In the genomic region with DNA sequence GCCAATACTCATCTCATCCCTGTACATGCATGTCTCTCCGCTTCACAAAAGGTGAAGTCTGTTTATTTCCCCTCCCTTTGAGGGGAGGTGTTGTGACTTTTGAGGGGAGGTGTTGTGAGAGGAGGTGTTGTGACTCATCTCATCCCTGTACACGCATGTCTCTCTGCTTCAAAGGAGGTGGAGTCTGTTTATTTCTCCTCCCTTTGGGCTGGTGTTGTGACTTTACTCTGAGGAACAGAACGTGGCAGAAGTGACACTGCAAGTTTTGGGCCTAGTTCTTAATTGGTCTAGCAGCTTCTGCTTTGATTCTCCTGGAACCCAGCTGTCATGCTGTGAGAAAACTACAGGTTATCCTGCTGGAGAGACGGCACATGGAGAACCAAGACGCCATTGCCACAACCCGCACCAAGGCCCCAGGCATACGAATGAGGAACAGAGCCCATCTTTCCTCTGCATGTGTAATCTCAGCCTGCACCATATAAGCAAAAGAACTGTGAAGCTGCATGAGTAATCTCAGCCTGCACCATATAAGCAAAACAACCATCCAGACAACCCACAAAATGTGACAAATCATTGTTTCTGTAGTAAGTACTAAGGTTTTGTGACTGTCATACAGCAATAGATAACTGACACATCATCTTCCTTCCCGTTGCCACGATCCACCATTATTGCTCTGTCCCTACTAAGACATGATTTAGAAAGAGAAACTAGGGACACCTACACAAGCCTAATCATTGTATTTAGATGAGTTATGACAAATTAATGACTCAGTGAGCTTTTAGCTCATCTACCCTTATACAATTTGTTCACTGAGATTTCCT, we compare ENCODE assay signal across 8 cellular contexts. TPM values are rescaled to one million over a fixed set of nuclear protein-coding genes. Genes with fewer than 3 reads are reported as not detected.
DNase-seq lines count a peak whose midpoint lies in the region; ATAC-seq and TF ChIP-seq lines count a peak whose summit lies in the region.

No MANE protein-coding gene starts in this region.

- H3K9ac ChIP-seq in mucosa of rectum (ENCODE audit: low read depth in 1 of 2, low read length in 2 of 2), result no peak overlapping the region

- H3K4me1 ChIP-seq in mucosa of rectum (ENCODE audit: control insufficient read depth in 2 of 2, insufficient read depth in 2 of 2, low read length in 2 of 2), result peaks cover 22 to 29% of the 10 kb centered on the region in 2 donors
- H3K4me1 ChIP-seq in left ventricle myocardium inferior, result no peaks in the 10 kb centered on the region

- no peaks in the 10 kb centered on the region for H3K27me3 ChIP-seq in mucosa of rectum (ENCODE audit: control insufficient read depth in 2 of 2, insufficient read depth in 2 of 2, low read length in 2 of 2)
- H3K27me3 ChIP-seq in left ventricle myocardium inferior (ENCODE audit: low read depth), result no peaks in the 10 kb centered on the region

- intact Hi-C loops in left ventricle myocardium inferior (cut with micrococcal nuclease), result no loop called here
- intact Hi-C loops in left ventricle myocardium superior (cut with micrococcal nuclease), result no loop called here

- H3K4me3 ChIP-seq in mucosa of rectum (ENCODE audit: low read length in 2 of 2) (no peak overlapping the region), left ventricle myocardium inferior (no peak overlapping the region)

- no peak for TF ChIP-seq CTCF in left ventricle myocardium inferior (IDR thresholded peaks at IDR 0.05; ENCODE audit: borderline replicate concordance)

- no peaks in the 10 kb centered on the region for H3K9me3 ChIP-seq in mucosa of rectum (ENCODE audit: control insufficient read depth in 2 of 2, low read length in 2 of 2)
- no peaks in the 10 kb centered on the region for H3K9me3 ChIP-seq in left ventricle myocardium inferior (replicated peaks)

- ATAC-seq in GM21619 (IDR thresholded peaks at IDR 0.05; ENCODE audit: unreplicated experiment), result peak; percentile 53
- peak; percentile 88 to 89 for ATAC-seq in activated CD4-positive, CD25-positive, alpha-beta regulatory T cell treated with anti-CD3 and anti-CD28 coated beads, Interleukin-2, amount 50 U/mL, for 24 hours
- no peak for ATAC-seq in left ventricle myocardium superior

- H3K27ac ChIP-seq in mucosa of rectum (ENCODE audit: low read depth in 2 of 2, low read length in 2 of 2), result peak overlapping the region; percentile 75 to 86
- no peak overlapping the region for H3K27ac ChIP-seq in left ventricle myocardium inferior (replicated peaks)

- H3K36me3 ChIP-seq in mucosa of rectum (ENCODE audit: control insufficient read depth in 2 of 2, insufficient read depth in 2 of 2, low read length in 2 of 2) (peaks cover 1 to 2% of the 10 kb centered on the region in 2 donors), left ventricle myocardium inferior (peaks cover 2% of the 10 kb centered on the region)

- DNase-seq in EL (peak; percentile 39), SW480 (ENCODE audit: low spot score) (no peak), left ventricle myocardium inferior (no peak), iPS-NIHi7 (ENCODE audit: extremely low spot score) (no peak), left ventricle myocardium superior (no peak)

RNA-seq across cellular contexts. Expression of a gene that starts 30.0 kb away (rescaled TPM):
- total RNA-seq in left ventricle myocardium inferior (2.1 TPM), left ventricle myocardium superior (1.8 TPM)

RNA-seq across cellular contexts. Expression of a gene that starts 31.2 kb away (rescaled TPM):
- 8.6 TPM for total RNA-seq in left ventricle myocardium inferior
- total RNA-seq in left ventricle myocardium superior, result 6.4 TPM
